Comparison of ENCODE assay signal across 8 cellular contexts in the genomic region with DNA sequence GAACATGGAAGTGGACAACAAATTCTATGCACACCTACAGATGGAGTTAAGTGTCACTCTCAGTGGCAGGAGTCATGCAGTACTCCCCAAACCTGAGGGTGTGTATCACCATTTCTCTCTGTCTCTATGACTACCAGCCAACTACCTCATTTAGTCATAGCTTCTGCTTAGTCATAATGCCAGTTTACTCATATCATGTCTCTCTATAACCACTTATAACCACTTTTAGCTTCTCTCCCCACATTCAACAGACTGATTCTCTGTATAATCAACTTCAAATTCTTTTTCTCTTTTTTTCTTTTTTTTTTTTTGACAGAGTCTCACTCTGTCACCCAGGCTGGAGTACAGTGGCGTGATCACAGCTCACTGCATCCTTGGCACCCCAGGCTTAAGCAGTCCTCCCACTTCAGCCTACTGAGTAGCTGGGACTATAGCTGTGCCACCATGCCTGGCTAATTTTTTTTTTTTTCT. TPM values are rescaled to one million over a fixed set of nuclear protein-coding genes. Genes with fewer than 3 reads are reported as not detected.
DNase-seq lines count a peak whose midpoint lies in the region; ATAC-seq, FAIRE-seq and TF ChIP-seq lines count a peak whose summit lies in the region.

No MANE protein-coding gene starts in this region.

- H3K27ac ChIP-seq in GM12878 (ENCODE audit: control insufficient read depth, insufficient read depth) = peak overlapping the region; percentile 22; the same call in 1 of the 2 replicates
- H3K27ac ChIP-seq in smooth muscle cell (ENCODE audit: low read depth) = peak overlapping the region; percentile 82
- no peak overlapping the region for H3K27ac ChIP-seq in vagina

- H3K4me2 ChIP-seq in GM12878 (ENCODE audit: control insufficient read depth, insufficient read depth) = peak overlapping the region; percentile 54; the same call in 1 of the 2 replicates
- H3K4me2 ChIP-seq in smooth muscle cell = no peak overlapping the region

- TF ChIP-seq POLR2A in GM12878 (IDR thresholded peaks at IDR 0.05; ENCODE audit: low read depth, low read length) (no peak), vagina (IDR thresholded peaks at IDR 0.05) (no peak)

- SMC1A ChIA-PET in GM12878 (lab: Charles Lee; ENCODE audit: uncharacterized antibody, unreplicated experiment) = interaction anchor here (0.6 to 4.0 kb wide), 20 partner anchors 8 to 1165 kb away, joined by 3 to 35 read pairs (median 4); a partner anchor contains a TSS

- TF ChIP-seq CTCF in AG04449 (IDR thresholded peaks at IDR 0.05; ENCODE audit: insufficient read depth, low read length, missing control alignments) (no peak), GM12878 (IDR thresholded peaks at IDR 0.05 in 2 of 3, conservative IDR thresholded peaks at IDR 0.05 in 1 of 3; ENCODE audit: control insufficient read depth in 2 of 3, extremely low read depth in 1 of 3, insufficient read depth in 1 of 3, low read depth in 3 of 3, low read length in 3 of 3) (no peak), smooth muscle cell (IDR thresholded peaks at IDR 0.05; ENCODE audit: borderline replicate concordance, insufficient read depth, poor library complexity, severe bottlenecking) (no peak), vagina (IDR thresholded peaks at IDR 0.05) (no peak)

- RAD21 ChIA-PET in GM12878 (lab: Charles Lee; ENCODE audit: unreplicated experiment) = interaction anchor here (0.6 to 3.2 kb wide), 21 partner anchors 9 to 1581 kb away, joined by 3 to 28 read pairs (median 4); a partner anchor contains a TSS

- DNase-seq in AG04449 (ENCODE audit: low read depth, low spot score) (peak; percentile 52), OCI-M1 (lab: John Stamatoyannopoulos, UW) (peak; percentile 82), GM12878 (ENCODE audit: low read depth, low spot score) (peak; percentile 94), smooth muscle cell (lab: John Stamatoyannopoulos, UW; ENCODE audit: unreplicated experiment) (no peak), vagina (ENCODE audit: extremely low spot score in 2 of 2) (no peak), mesenteric fat pad (ENCODE audit: low spot score) (no peak)

- no peaks in the 10 kb centered on the region for H4K20me1 ChIP-seq in GM12878 (ENCODE audit: control insufficient read depth, insufficient read depth)
- no peaks in the 10 kb centered on the region for H4K20me1 ChIP-seq in smooth muscle cell (ENCODE audit: low read depth)

- POLR2A ChIA-PET in AG04449 (lab: Yijun Ruan, JAX) = interaction anchor here (1.3 to 1.6 kb wide), 2 partner anchors 14 to 70 kb away, joined by 3 to 7 read pairs; a partner anchor contains a TSS
- POLR2A ChIA-PET in GM12878 (lab: Charles Lee) = interaction anchor here (0.6 to 1.6 kb wide), 8 partner anchors 14 to 978 kb away, joined by 3 to 6 read pairs (median 4); a partner anchor contains a TSS

- WGBS in GM12878 (ENCODE audit: insufficient coverage, insufficient replicate concordance, low lambda C conversion rate, missing lambda C conversion rate) = 0% methylated on average over 1 of the region's 1 CpG
- 73% methylated on average over 1 of the region's 1 CpG for WGBS in smooth muscle cell (ENCODE audit: low lambda C conversion rate)

- no TSS peak for BruUV-seq in GM12878 (replicated peaks; lab: Mats Ljungman, UMichigan)

- H3K4me3 ChIP-seq in AG04449 (ENCODE audit: low read depth, low read length) (no peak overlapping the region), GM12878 (peak overlapping the region; percentile 9; the same call in 1 of the 2 replicates), smooth muscle cell (no peak overlapping the region), vagina (no peak overlapping the region)

- H3F3A ChIP-seq in smooth muscle cell (ENCODE audit: low read depth) = no peaks in the 10 kb centered on the region

- H3K27me3 ChIP-seq in GM12878 (replicated peaks in 1 of 2; ENCODE audit: control insufficient read depth in 2 of 2, insufficient read depth in 2 of 2, low read length in 1 of 2) (no peaks in the 10 kb centered on the region), smooth muscle cell (ENCODE audit: low read depth) (no peaks in the 10 kb centered on the region), vagina (no peaks in the 10 kb centered on the region)

- no peaks in the 10 kb centered on the region for H3K36me3 ChIP-seq in GM12878 (ENCODE audit: control insufficient read depth in 2 of 2, insufficient read depth in 2 of 2, low read length in 1 of 2)
- H3K36me3 ChIP-seq in smooth muscle cell (ENCODE audit: low read depth) = no peaks in the 10 kb centered on the region
- H3K36me3 ChIP-seq in vagina = no peaks in the 10 kb centered on the region

- in situ Hi-C loops in GM12878 (cut with MboI) = loop anchor here (5.0 kb wide), 2 partner anchors 262 to 412 kb away; no protein-coding TSS in a partner anchor

- H3K9me3 ChIP-seq in GM12878 (replicated peaks; ENCODE audit: control insufficient read depth, insufficient read depth, low read length) (no peaks in the 10 kb centered on the region), smooth muscle cell (replicated peaks; ENCODE audit: low read depth) (no peaks in the 10 kb centered on the region), vagina (no peaks in the 10 kb centered on the region)

- CTCF ChIA-PET in AG04449 (lab: Yijun Ruan, JAX) (interaction anchor here (0.8 to 2.4 kb wide), 4 partner anchors 8 to 262 kb away, joined by 3 to 8 read pairs (median 6); no protein-coding TSS in a partner anchor), GM12878 (lab: Yijun Ruan, JAX) (interaction anchor here (0.6 to 1.8 kb wide), 16 partner anchors 16 to 1099 kb away, joined by 3 to 20 read pairs (median 4); a partner anchor contains a TSS)

- intact Hi-C loops in GM12878 (cut with micrococcal nuclease; ENCODE audit: unreplicated experiment) = loop anchor here (2.0 to 10.0 kb wide), 5 partner anchors 68 to 487 kb away; no protein-coding TSS in a partner anchor
- intact Hi-C loops in vagina (cut with DNase I) = no loop called here

- TF ChIP-seq RAD21 in GM12878 (IDR thresholded peaks at IDR 0.05; ENCODE audit: insufficient read depth, low read depth, low read length) = no peak

- H2AFZ ChIP-seq in GM12878 (ENCODE audit: control insufficient read depth, low read depth, low read length) (peak overlapping the region; percentile 34; the same call in 1 of the 2 replicates), smooth muscle cell (ENCODE audit: low read depth) (no peak overlapping the region)

- no peaks in the 10 kb centered on the region for H3K79me2 ChIP-seq in GM12878 (ENCODE audit: control insufficient read depth, insufficient read depth, low read length)
- no peaks in the 10 kb centered on the region for H3K79me2 ChIP-seq in smooth muscle cell (ENCODE audit: low read depth)

- peak; percentile 95 for FAIRE-seq in GM12878 (lab: Jason Lieb, UNC)

- ATAC-seq in GM18870 (IDR thresholded peaks at IDR 0.05; ENCODE audit: unreplicated experiment) (peak; percentile 100), HG03039 (IDR thresholded peaks at IDR 0.05; ENCODE audit: unreplicated experiment) (peak; percentile 100), GM12878 (peak; percentile 99)

- H3K9ac ChIP-seq in GM12878 (ENCODE audit: control insufficient read depth, insufficient read depth, low read length) = no peak overlapping the region
- H3K9ac ChIP-seq in smooth muscle cell (ENCODE audit: low read depth) = peak overlapping the region; percentile 49

- H3K4me1 ChIP-seq in GM12878 (ENCODE audit: control insufficient read depth, insufficient read depth, low read length) (peaks cover 10% of the 10 kb centered on the region), smooth muscle cell (ENCODE audit: low read depth) (no peaks in the 10 kb centered on the region), vagina (no peaks in the 10 kb centered on the region)

- TF ChIP-seq EP300 in GM12878 (IDR thresholded peaks at IDR 0.05; ENCODE audit: borderline replicate concordance in 1 of 2, control insufficient read depth in 1 of 2, low read depth in 2 of 2, low read length in 2 of 2) = peak; percentile 99

RNA-seq across cellular contexts. Expression of a gene that starts 13.8 kb away (rescaled TPM):
- total RNA-seq in GM12878 (2013; cell fraction: nucleolus; rRNA removed) = 5.2 and 5.6 TPM in 2 replicates
- 60.3 and 69.0 TPM in 2 replicates for total RNA-seq in GM12878 (2014; rRNA removed)
- 98.0 and 110 TPM in 2 replicates for total RNA-seq in GM12878 (2014; rRNA removed; fragmentation: Illumina TruSeq; extraction: Trizol)
- total RNA-seq in GM12878 (2021) = 92.3 and 95.4 TPM in 2 replicates
- polyA plus RNA-seq in GM12878 (2011; ENCODE audit: low read depth) = 47.3 TPM
- polyA plus RNA-seq in GM12878 (2011; rRNA removed) = 42.8 and 59.2 TPM in 2 replicates
- polyA plus RNA-seq in GM12878 (2011; cell fraction: cytosol; rRNA removed) = 9.5 and 11.8 TPM in 2 replicates
- polyA plus RNA-seq in GM12878 (2011; cell fraction: nucleus; rRNA removed) = 9.0 and 13.8 TPM in 2 replicates
- polyA plus RNA-seq in GM12878 (2012) = 61.1 and 82.0 TPM in 2 replicates
- polyA plus RNA-seq in GM12878 (2014; fragmentation: Illumina TruSeq; extraction: Trizol) = 129 and 137 TPM in 2 replicates
- polyA plus RNA-seq in GM12878 (2014; fragmentation: Nextera tagmentation; extraction: Ambion mirVana) = 100 to 1,000 TPM; 122 to 154 TPM
- polyA plus RNA-seq in GM12878 (2014; rRNA removed) = 67.0 and 72.0 TPM in 2 replicates
- polyA plus RNA-seq in GM12878 (2016; fragmentation: Nextera tagmentation; extraction: Ambion mirVana) = 100 to 1,000 TPM; 256 to 261 TPM
- polyA minus RNA-seq in GM12878 (2011; rRNA and poly(A)+ RNA removed) = 4.5 and 4.8 TPM in 2 replicates
- 5.9 and 10.8 TPM in 2 replicates for polyA minus RNA-seq in GM12878 (2011; cell fraction: cytosol; rRNA and poly(A)+ RNA removed)
- 1.4 and 1.8 TPM in 2 replicates for polyA minus RNA-seq in GM12878 (2011; cell fraction: nucleus; rRNA and poly(A)+ RNA removed)
- 52.3 and 90.2 TPM in 2 replicates for total RNA-seq in smooth muscle cell
- 88.5 and 102 TPM in 2 replicates for polyA plus RNA-seq in smooth muscle cell
- total RNA-seq in vagina = 25.5 TPM
- 69.0 TPM for total RNA-seq in mesenteric fat pad

RNA-seq across cellular contexts. Expression of a gene that starts 37.1 kb away (rescaled TPM):
- 17.8 and 18.6 TPM in 2 replicates for total RNA-seq in GM12878 (2013; cell fraction: nucleolus; rRNA removed)
- total RNA-seq in GM12878 (2014; rRNA removed) (29.5 and 38.4 TPM in 2 replicates), GM12878 (2014; rRNA removed; fragmentation: Illumina TruSeq; extraction: Trizol) (61.6 and 62.4 TPM in 2 replicates), GM12878 (2021) (43.1 and 43.8 TPM in 2 replicates), smooth muscle cell (29.0 and 34.5 TPM in 2 replicates), vagina (11.0 TPM), mesenteric fat pad (33.1 TPM)
- 11.6 TPM for polyA plus RNA-seq in GM12878 (2011; ENCODE audit: low read depth)
- polyA plus RNA-seq in GM12878 (2011; rRNA removed) (59.2 and 101 TPM in 2 replicates), GM12878 (2014; fragmentation: Illumina TruSeq; extraction: Trizol) (67.4 and 83.0 TPM in 2 replicates), GM12878 (2014; fragmentation: Nextera tagmentation; extraction: Ambion mirVana) (100 to 1,000 TPM; 142 to 148 TPM), GM12878 (2014; rRNA removed) (27.0 and 37.5 TPM in 2 replicates), GM12878 (2016; fragmentation: Nextera tagmentation; extraction: Ambion mirVana) (10 to 100 TPM; 87.7 to 87.8 TPM), smooth muscle cell (30.5 and 33.8 TPM in 2 replicates)
- polyA plus RNA-seq in GM12878 (2011; cell fraction: cytosol; rRNA removed) = 14.4 and 21.3 TPM in 2 replicates
- 12.4 and 17.1 TPM in 2 replicates for polyA plus RNA-seq in GM12878 (2011; cell fraction: nucleus; rRNA removed)
- 25.6 and 29.7 TPM in 2 replicates for polyA plus RNA-seq in GM12878 (2012)
- polyA minus RNA-seq in GM12878 (2011; rRNA and poly(A)+ RNA removed) = 6.5 and 8.9 TPM in 2 replicates
- 5.1 and 6.0 TPM in 2 replicates for polyA minus RNA-seq in GM12878 (2011; cell fraction: cytosol; rRNA and poly(A)+ RNA removed)
- polyA minus RNA-seq in GM12878 (2011; cell fraction: nucleus; rRNA and poly(A)+ RNA removed) = 5.4 and 8.8 TPM in 2 replicates

Comparison
In these comparisons a context has a peak if more than half of its experiments do, and no peak if none do; other contexts are left out.
1. DNase-seq: peak in AG04449 (single experiment), OCI-M1 (single experiment) and GM12878 (single experiment); none in smooth muscle cell (single experiment), vagina (0 of 2) and mesenteric fat pad (single experiment).
2. Peak in every context shown above with its lines, with median percentiles within 50 percentile points of each other: ATAC-seq.